ENCODE assay signal across 8 cellular contexts in genomic region chr6:36443951-36444428, GRCh38. TPM values are rescaled to one million over a fixed set of nuclear protein-coding genes. Genes with fewer than 3 reads are reported as not detected.
A peak's percentile ranks its signal among the peaks of the same experiment; 100 is the strongest.
DNase-seq lines count a peak whose midpoint lies in the region; ATAC-seq and TF ChIP-seq lines count a peak whose summit lies in the region.

No MANE protein-coding gene starts in this region.

- no peaks in the 10 kb centered on the region for H3K27me3 Mint-ChIP-seq in activated naive CD8-positive, alpha-beta T cell

- peak overlapping the region; percentile 95 for H3K4me3 Mint-ChIP-seq in activated naive CD8-positive, alpha-beta T cell

- H3K4me1 ChIP-seq in smooth muscle cell (ENCODE audit: low read depth), result peaks cover 34% of the 10 kb centered on the region

- peaks cover 14% of the 10 kb centered on the region for H3F3A ChIP-seq in smooth muscle cell (ENCODE audit: low read depth)

- H3K36me3 ChIP-seq in smooth muscle cell (ENCODE audit: low read depth), result no peaks in the 10 kb centered on the region

- DNase-seq in NCI-H1417 (lab: John Stamatoyannopoulos, UW) (peak in 2 of 3 experiments; percentile 11 to 61), NCI-H1417 treated with DMSO at 0.1 percent for 48 hours (lab: John Stamatoyannopoulos, UW) (no peak), LoVo (ENCODE audit: low spot score) (peak; percentile 40), smooth muscle cell (lab: John Stamatoyannopoulos, UW; ENCODE audit: unreplicated experiment) (no peak)

- no peaks in the 10 kb centered on the region for H3K27me3 ChIP-seq in smooth muscle cell (ENCODE audit: low read depth)

- peak overlapping the region; percentile 92 for H3K9ac ChIP-seq in smooth muscle cell (ENCODE audit: low read depth)

- peak overlapping the region; percentile 91 for H3K4me2 ChIP-seq in smooth muscle cell

- H4K20me1 ChIP-seq in smooth muscle cell (ENCODE audit: low read depth), result peaks cover 47% of the 10 kb centered on the region

- H3K4me3 ChIP-seq in iPS-18c (ENCODE audit: insufficient read depth, low read depth, low read length) (peak overlapping the region; percentile 89), smooth muscle cell (peak overlapping the region; percentile 96)

- H3K79me2 ChIP-seq in smooth muscle cell (ENCODE audit: low read depth), result peaks cover 60% of the 10 kb centered on the region

- peak; percentile 11 for TF ChIP-seq CTCF in smooth muscle cell (IDR thresholded peaks at IDR 0.05; ENCODE audit: borderline replicate concordance, insufficient read depth, poor library complexity, severe bottlenecking)

- ATAC-seq in GM21528 (IDR thresholded peaks at IDR 0.05; ENCODE audit: low FRiP score, unreplicated experiment) (no peak), HG03025 (IDR thresholded peaks at IDR 0.05; ENCODE audit: low FRiP score, unreplicated experiment) (no peak)

- H3K4me1 Mint-ChIP-seq in activated naive CD8-positive, alpha-beta T cell (ENCODE audit: low read depth), result peaks cover 57% of the 10 kb centered on the region

- H3K27ac ChIP-seq in smooth muscle cell (ENCODE audit: low read depth), result peak overlapping the region; percentile 99

- H3K27ac Mint-ChIP-seq in activated naive CD8-positive, alpha-beta T cell, result peak overlapping the region; percentile 90

- 13% methylated on average over 7 of the region's 7 CpGs for WGBS in smooth muscle cell (ENCODE audit: low lambda C conversion rate)

- H3K9me3 ChIP-seq in iPS-18c (ENCODE audit: control insufficient read depth, insufficient read depth, low read length) (peaks cover 2% of the 10 kb centered on the region), smooth muscle cell (replicated peaks; ENCODE audit: low read depth) (no peaks in the 10 kb centered on the region)

- no peaks in the 10 kb centered on the region for H3K9me3 Mint-ChIP-seq in activated naive CD8-positive, alpha-beta T cell (ENCODE audit: low read depth)

- peaks cover 5% of the 10 kb centered on the region for H3K36me3 Mint-ChIP-seq in activated naive CD8-positive, alpha-beta T cell

- no peak overlapping the region for H2AFZ ChIP-seq in smooth muscle cell (ENCODE audit: low read depth)

RNA-seq across cellular contexts. Expression of gene KCTD20, which starts 1.2 kb away (rescaled TPM):
- total RNA-seq in smooth muscle cell, result 54.9 and 61.3 TPM in 2 replicates
- polyA plus RNA-seq in smooth muscle cell, result 29.6 and 31.3 TPM in 2 replicates

RNA-seq across cellular contexts. Expression of gene PXT1, which starts 1.3 kb away (rescaled TPM):
- total RNA-seq in smooth muscle cell, result not detected in 2 replicates
- polyA plus RNA-seq in smooth muscle cell, result not detected in 2 replicates

RNA-seq across cellular contexts. Expression of gene ETV7, which starts 56.5 kb away (rescaled TPM):
- total RNA-seq in smooth muscle cell, result 0.18 TPM in 1 of 2 replicates, not detected in the other
- 0.83 and 1.2 TPM in 2 replicates for polyA plus RNA-seq in smooth muscle cell

Comparison
In these comparisons a context has a peak if more than half of its experiments do, and no peak if none do; other contexts are left out.
1. DNase-seq: peak in NCI-H1417 (2 of 3) and LoVo (single experiment); none in NCI-H1417 treated with DMSO at 0.1 percent for 48 hours (single experiment) and smooth muscle cell (single experiment).